ENCODE assay signal across 8 cellular contexts in the genomic region with DNA sequence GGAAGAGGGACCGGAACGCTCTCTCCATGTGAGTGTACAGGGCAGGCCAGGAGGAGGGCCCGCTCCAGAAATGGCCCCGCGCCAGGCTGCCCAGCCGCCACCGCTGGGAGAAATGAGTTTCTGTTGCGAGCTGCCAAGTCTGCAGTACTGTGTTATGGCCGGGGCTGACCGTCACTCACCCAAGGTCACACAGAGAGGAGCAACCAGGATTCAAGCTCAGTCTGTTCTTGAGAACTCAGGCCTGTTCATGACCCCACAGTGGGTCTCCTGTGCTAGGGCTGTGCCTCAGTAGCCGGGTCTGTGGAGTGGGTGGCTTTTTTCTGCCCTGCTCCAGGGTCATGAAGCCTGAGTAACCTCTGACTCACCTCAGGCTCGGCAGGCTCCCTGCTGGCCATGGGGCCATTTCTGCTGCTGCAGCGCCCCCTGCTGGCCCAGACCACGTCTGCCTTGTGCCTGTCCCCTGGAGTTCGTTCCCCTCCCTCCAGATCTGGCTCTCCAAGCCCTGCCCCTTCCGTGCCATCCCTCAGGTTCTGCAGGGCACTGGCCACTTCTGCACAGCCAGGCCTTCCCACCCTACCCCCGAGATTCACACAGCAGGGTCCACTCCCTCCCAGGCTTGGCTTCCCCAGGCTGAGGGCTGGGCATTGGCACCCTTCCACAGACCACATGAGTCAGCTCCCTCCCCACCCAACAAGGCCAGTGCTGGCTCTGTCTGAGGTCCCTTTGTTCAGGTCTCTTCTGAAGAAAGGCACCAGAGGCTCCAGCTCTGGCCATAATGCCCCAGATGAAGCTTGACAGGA. TPM values are rescaled to one million over a fixed set of nuclear protein-coding genes. Genes with fewer than 3 reads are reported as not detected.
DNase-seq lines count a peak whose midpoint lies in the region; ATAC-seq and TF ChIP-seq lines count a peak whose summit lies in the region.

No MANE protein-coding gene starts in this region.

- H3K4me3 ChIP-seq in H7 (ENCODE audit: insufficient read depth, low read depth, low read length) = no peak overlapping the region
- no peak overlapping the region for H3K4me3 ChIP-seq in lung

- peak overlapping the region; percentile 5 to 55 for H3K27ac ChIP-seq in lung (ENCODE audit: low read depth in 1 of 2, low read length in 1 of 2)

- H3K4me1 ChIP-seq in lung (ENCODE audit: control insufficient read depth in 2 of 2, insufficient read depth in 2 of 2, low read length in 2 of 2) = peaks cover 0 to 9% of the 10 kb centered on the region in 2 donors

- DNase-seq in CD1c-positive myeloid dendritic cell (ENCODE audit: extremely low spot score) = peak; percentile 90
- DNase-seq in H7 = peak; percentile 97
- DNase-seq in NCI-H526 treated with DMSO at 0.1 percent for 48 hours (lab: John Stamatoyannopoulos, UW) = peak; percentile 42
- peak; percentile 86 to 87 for DNase-seq in activated CD4-positive, alpha-beta T cell treated with anti-CD3 and anti-CD28 coated beads, Interleukin-2, amount 50 U/mL, for 48 hours
- DNase-seq in effector CD4-positive, alpha-beta T cell = peak; percentile 45
- DNase-seq in lung (ENCODE audit: low spot score) = peak; percentile 90
- peak; percentile 44 to 55 (median 54) for DNase-seq in stimulated activated CD4-positive, alpha-beta T cell treated with anti-CD3 and anti-CD28 coated beads, TNF-alpha, amount 100 ng/mL, for 4 hours (ENCODE audit: low read depth in 3 of 3)

- H3K9me3 ChIP-seq in lung (ENCODE audit: control insufficient read depth in 2 of 2, insufficient read depth in 1 of 2, low read length in 1 of 2) = no peaks in the 10 kb centered on the region

- peak; percentile 82 for TF ChIP-seq CTCF in lung (IDR thresholded peaks at IDR 0.05; ENCODE audit: control extremely low read depth, extremely low read depth)

- 24 to 33% methylated on average over 17 of the region's 17 CpGs for WGBS in lung, 2 donors

- H3K36me3 ChIP-seq in H7 (replicated peaks; ENCODE audit: control insufficient read depth, insufficient read depth, low read length) (no peaks in the 10 kb centered on the region), lung (ENCODE audit: control insufficient read depth in 2 of 2, insufficient read depth in 2 of 2, low read length in 2 of 2) (no peaks in the 10 kb centered on the region)

- no peaks in the 10 kb centered on the region; the same call in 1 of the 2 replicates for H3K27me3 ChIP-seq in H7 (ENCODE audit: control insufficient read depth, insufficient read depth, low read length)
- H3K27me3 ChIP-seq in lung (ENCODE audit: control insufficient read depth, insufficient read depth) = no peaks in the 10 kb centered on the region

- ATAC-seq in lung (ENCODE audit: insufficient read depth, low FRiP score) (peak; percentile 89), GM21786 (IDR thresholded peaks at IDR 0.05; ENCODE audit: unreplicated experiment) (no peak)

RNA-seq across cellular contexts. Expression of a gene that starts 51.8 kb away (rescaled TPM):
- total RNA-seq in H7 (2014; rRNA removed; shearing (Covaris generic)) = 0.55 and 0.81 TPM in 2 replicates
- total RNA-seq in lung = 1 to 10 TPM; 1.3 to 3.5 TPM
- 10 to 100 TPM in 1 of 2 donors, under 1 TPM in 1; 0.85 to 15.2 TPM for polyA plus RNA-seq in lung

Comparison
In these comparisons a context has a peak if more than half of its experiments do, and no peak if none do; other contexts are left out.
1. DNase-seq: peak in every context shown above with its lines; median percentile 97 in H7; 90 in CD1c-positive myeloid dendritic cell; 90 in lung; 86 in activated CD4-positive, alpha-beta T cell treated with anti-CD3 and anti-CD28 coated beads, Interleukin-2, amount 50 U/mL, for 48 hours; 54 in stimulated activated CD4-positive, alpha-beta T cell treated with anti-CD3 and anti-CD28 coated beads, TNF-alpha, amount 100 ng/mL, for 4 hours; 45 in effector CD4-positive, alpha-beta T cell; 42 in NCI-H526 treated with DMSO at 0.1 percent for 48 hours.